ENCODE assay signal across 11 cellular contexts in the genomic region with DNA sequence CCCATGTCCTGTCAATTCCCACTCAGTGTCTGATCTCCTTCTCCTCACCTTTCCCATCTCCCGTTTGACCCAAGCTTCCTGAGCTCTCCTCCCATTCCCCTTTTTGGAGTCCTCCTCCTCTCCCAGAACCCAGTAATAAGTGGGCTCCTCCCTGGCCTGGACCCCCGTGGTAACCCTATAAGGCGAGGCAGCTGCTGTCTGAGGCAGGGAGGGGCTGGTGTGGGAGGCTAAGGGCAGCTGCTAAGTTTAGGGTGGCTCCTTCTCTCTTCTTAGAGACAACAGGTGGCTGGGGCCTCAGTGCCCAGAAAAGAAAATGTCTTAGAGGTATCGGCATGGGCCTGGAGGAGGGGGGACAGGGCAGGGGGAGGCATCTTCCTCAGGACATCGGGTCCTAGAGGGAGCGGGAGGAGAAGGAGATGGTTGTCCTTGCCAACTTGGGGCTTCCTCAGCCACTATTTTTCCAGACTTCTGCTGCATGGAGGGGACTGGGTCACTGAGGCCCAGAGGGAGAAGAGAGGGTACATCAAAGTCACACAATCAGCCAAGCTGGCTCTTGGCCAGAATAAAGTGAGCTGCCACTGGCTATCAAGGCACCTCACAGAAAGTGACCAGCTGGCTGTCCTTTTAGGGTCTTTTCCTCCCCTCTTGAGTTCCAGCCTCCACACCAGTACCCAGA. TPM values are rescaled to one million over a fixed set of nuclear protein-coding genes. Genes with fewer than 3 reads are reported as not detected.
DNase-seq lines count a peak whose midpoint lies in the region; ATAC-seq and TF ChIP-seq lines count a peak whose summit lies in the region.
"Had no signal": no experiment of that assay in that cellular context is flagged by ENCODE, and none has a peak within 500 bp of the region (broad histone marks: within the 10 kb centered on the region; RNA-seq: fewer than 3 reads in every experiment).

No MANE protein-coding gene starts in this region.

- no peaks in the 10 kb centered on the region for H3K27me3 ChIP-seq in left ventricle myocardium inferior (ENCODE audit: low read depth)
- no peaks in the 10 kb centered on the region for H3K27me3 ChIP-seq in suprapubic skin

- no peak for TF ChIP-seq CTCF in left ventricle myocardium inferior (IDR thresholded peaks at IDR 0.05; ENCODE audit: borderline replicate concordance)
- TF ChIP-seq CTCF in activated CD8-positive, alpha-beta T cell treated with anti-CD3 and anti-CD28 coated beads for 36 hours (IDR thresholded peaks at IDR 0.05): no peak
- TF ChIP-seq CTCF in type B pancreatic cell (conservative IDR thresholded peaks at IDR 0.05): no peak
- TF ChIP-seq CTCF in suprapubic skin (IDR thresholded peaks at IDR 0.05): no peak

- H3K36me3 ChIP-seq in left ventricle myocardium inferior: no peaks in the 10 kb centered on the region
- H3K36me3 ChIP-seq in suprapubic skin: no peaks in the 10 kb centered on the region
- H3K36me3 ChIP-seq: prostate gland had no signal

- H3K4me1 ChIP-seq in left ventricle myocardium inferior (peaks cover 47% of the 10 kb centered on the region), suprapubic skin (peaks cover 36% of the 10 kb centered on the region)

- H3K4me3 ChIP-seq in left ventricle myocardium inferior: no peak overlapping the region
- H3K4me3 ChIP-seq in suprapubic skin: no peak overlapping the region

- H3K4me3 Mint-ChIP-seq in activated CD8-positive, alpha-beta T cell treated with anti-CD3 and anti-CD28 coated beads for 36 hours: peak overlapping the region; percentile 75
- H3K4me3 Mint-ChIP-seq in type B pancreatic cell: peak overlapping the region; percentile 85

- H3K9me3 Mint-ChIP-seq in activated CD8-positive, alpha-beta T cell treated with anti-CD3 and anti-CD28 coated beads for 36 hours: no peaks in the 10 kb centered on the region
- H3K9me3 Mint-ChIP-seq in type B pancreatic cell: no peaks in the 10 kb centered on the region

- H3K4me1 Mint-ChIP-seq in activated CD8-positive, alpha-beta T cell treated with anti-CD3 and anti-CD28 coated beads for 36 hours (ENCODE audit: low read depth): peaks cover 33% of the 10 kb centered on the region
- H3K4me1 Mint-ChIP-seq in type B pancreatic cell (ENCODE audit: unreplicated experiment): peaks cover 28% of the 10 kb centered on the region

- intact Hi-C loops in left ventricle myocardium inferior (cut with micrococcal nuclease): no loop called here
- intact Hi-C loops in cardiac septum (cut with DNase I): no loop called here
- intact Hi-C loops in activated CD8-positive, alpha-beta T cell treated with anti-CD3 and anti-CD28 coated beads for 36 hours (cut with micrococcal nuclease): loop anchor here (5.0 to 10.0 kb wide), 3 partner anchors 35 to 307 kb away; partner anchors contain the start of genes ALDOA, TBX6, YPEL3 and ZNF771

- CTCF ChIA-PET in activated CD8-positive, alpha-beta T cell treated with anti-CD3 and anti-CD28 coated beads for 36 hours (lab: Charles Lee): interaction anchor here (1.0 to 2.3 kb wide), 5 partner anchors 23 to 243 kb away, joined by 3 to 19 read pairs (median 3); partner anchors contain the start of gene ZNF48

- H3K27ac ChIP-seq in left ventricle myocardium inferior (replicated peaks) (peak overlapping the region; percentile 93), suprapubic skin (no peak overlapping the region)

- peak overlapping the region; percentile 92 for H3K27ac Mint-ChIP-seq in activated CD8-positive, alpha-beta T cell treated with anti-CD3 and anti-CD28 coated beads for 36 hours
- peak overlapping the region; percentile 84 for H3K27ac Mint-ChIP-seq in type B pancreatic cell

- TF ChIP-seq EP300 in suprapubic skin (IDR thresholded peaks at IDR 0.05): no peak

- WGBS in suprapubic skin: 91% methylated on average over 6 of the region's 6 CpGs

- no peak for ATAC-seq in activated CD8-positive, alpha-beta T cell treated with anti-CD3 and anti-CD28 coated beads for 36 hours
- ATAC-seq in HG03139 (IDR thresholded peaks at IDR 0.05; ENCODE audit: unreplicated experiment): no peak

- H3K9me3 ChIP-seq in left ventricle myocardium inferior (replicated peaks): no peaks in the 10 kb centered on the region
- H3K9me3 ChIP-seq in suprapubic skin: no peaks in the 10 kb centered on the region
- H3K9me3 ChIP-seq: prostate gland had no signal

- H3K27me3 Mint-ChIP-seq in activated CD8-positive, alpha-beta T cell treated with anti-CD3 and anti-CD28 coated beads for 36 hours: no peaks in the 10 kb centered on the region
- no peaks in the 10 kb centered on the region for H3K27me3 Mint-ChIP-seq in type B pancreatic cell

- no peak for DNase-seq in left ventricle myocardium inferior
- no peak for DNase-seq in cardiac septum (ENCODE audit: low spot score)
- no peak for DNase-seq in activated CD8-positive, alpha-beta T cell treated with anti-CD3 and anti-CD28 coated beads for 36 hours
- DNase-seq in left kidney (ENCODE audit: low read depth, low spot score): peak; percentile 26
- DNase-seq in type B pancreatic cell (ENCODE audit: extremely low spot score, unreplicated experiment): no peak
- no peak for DNase-seq in suprapubic skin (ENCODE audit: low spot score in 2 of 2)
- DNase-seq in NCI-H2081 (lab: John Stamatoyannopoulos, UW): no peak
- DNase-seq: activated effector memory CD4-positive, alpha-beta T cell treated with Interleukin-2 at 50 U/mL for 16 hours had no signal

- H3K36me3 Mint-ChIP-seq in activated CD8-positive, alpha-beta T cell treated with anti-CD3 and anti-CD28 coated beads for 36 hours (ENCODE audit: low read depth): peaks cover 18% of the 10 kb centered on the region
- no peaks in the 10 kb centered on the region for H3K36me3 Mint-ChIP-seq in type B pancreatic cell

- POLR2A ChIA-PET in activated CD8-positive, alpha-beta T cell treated with anti-CD3 and anti-CD28 coated beads for 36 hours (lab: Charles Lee): interaction anchor here (0.7 to 8.0 kb wide), 6 partner anchors 10 to 190 kb away, joined by 3 to 73 read pairs (median 3); partner anchors contain the start of genes CD2BP2, ITGAL, SEPTIN1 and ZNF48

- no peak for TF ChIP-seq POLR2A in suprapubic skin (IDR thresholded peaks at IDR 0.05)

RNA-seq across cellular contexts. Expression of gene TBC1D10B, which starts 1.9 kb away (rescaled TPM):
- total RNA-seq in left ventricle myocardium inferior (23.3 TPM), cardiac septum (23.7 TPM), type B pancreatic cell (ENCODE audit: low replicate concordance) (46.8 and 50.0 TPM in 2 replicates), suprapubic skin (10 to 100 TPM; 34.4 to 43.2 (median 38.4) TPM)
- total RNA-seq in activated CD8-positive, alpha-beta T cell treated with anti-CD3 and anti-CD28 coated beads for 36 hours: 10 to 100 TPM; 39.7 to 41.3 TPM

RNA-seq across cellular contexts. Expression of gene MYL11, which starts 2.4 kb away (rescaled TPM):
- total RNA-seq in left ventricle myocardium inferior (not detected), cardiac septum (0.59 TPM), type B pancreatic cell (ENCODE audit: low replicate concordance) (10.4 and 21.7 TPM in 2 replicates), suprapubic skin (not detected)
- 1 to 10 TPM in 1 of 2 experiments, under 1 TPM in 1; 0.87 to 1.2 TPM for total RNA-seq in activated CD8-positive, alpha-beta T cell treated with anti-CD3 and anti-CD28 coated beads for 36 hours
- total RNA-seq: HT1080 had no signal

RNA-seq across cellular contexts. Expression of gene SEPTIN1, which starts 10.2 kb away (rescaled TPM):
- 1.3 TPM for total RNA-seq in left ventricle myocardium inferior
- 2.2 TPM for total RNA-seq in cardiac septum
- 100 to 1,000 TPM; 163 to 169 TPM for total RNA-seq in activated CD8-positive, alpha-beta T cell treated with anti-CD3 and anti-CD28 coated beads for 36 hours
- 1.4 and 2.3 TPM in 2 replicates for total RNA-seq in type B pancreatic cell (ENCODE audit: low replicate concordance)
- 1 to 10 TPM in 2 of 4 donors, under 1 TPM in 1, not detected in 1; 0.52 to 2.3 (median 1.3) TPM for total RNA-seq in suprapubic skin

RNA-seq across cellular contexts. Expression of gene CD2BP2, which starts 17.1 kb away (rescaled TPM):
- total RNA-seq in left ventricle myocardium inferior (29.8 TPM), cardiac septum (41.7 TPM), type B pancreatic cell (ENCODE audit: low replicate concordance) (64.6 and 68.9 TPM in 2 replicates), suprapubic skin (10 to 100 TPM; 21.6 to 34.9 (median 27.7) TPM)
- total RNA-seq in activated CD8-positive, alpha-beta T cell treated with anti-CD3 and anti-CD28 coated beads for 36 hours: 10 to 100 TPM; 43.8 to 44.5 TPM

RNA-seq across cellular contexts. Expression of gene ZNF48, which starts 23.0 kb away (rescaled TPM):
- total RNA-seq in left ventricle myocardium inferior (5.0 TPM), cardiac septum (6.1 TPM), type B pancreatic cell (ENCODE audit: low replicate concordance) (14.5 and 21.1 TPM in 2 replicates), suprapubic skin (10 to 100 TPM in 1 of 4 donors, 1 to 10 TPM in 3; 6.3 to 12.1 (median 8.1) TPM)
- total RNA-seq in activated CD8-positive, alpha-beta T cell treated with anti-CD3 and anti-CD28 coated beads for 36 hours: 10 to 100 TPM; 10.4 to 10.9 TPM

Comparison
In these comparisons a context has a peak if more than half of its experiments do, and no peak if none do; other contexts are left out.
1. RNA of gene SEPTIN1, which starts 10.2 kb away (total RNA-seq): 163 to 169 TPM in activated CD8-positive, alpha-beta T cell treated with anti-CD3 and anti-CD28 coated beads for 36 hours; 1.4 to 2.3 TPM in type B pancreatic cell, 2.2 TPM in cardiac septum (single experiment), 1.3 TPM in left ventricle myocardium inferior (single experiment) and 0.52 to 2.3 TPM in suprapubic skin; every median in the first group is over 10 times any median in the second.